ENCODE assay signal across 21 cellular contexts in the genomic region with DNA sequence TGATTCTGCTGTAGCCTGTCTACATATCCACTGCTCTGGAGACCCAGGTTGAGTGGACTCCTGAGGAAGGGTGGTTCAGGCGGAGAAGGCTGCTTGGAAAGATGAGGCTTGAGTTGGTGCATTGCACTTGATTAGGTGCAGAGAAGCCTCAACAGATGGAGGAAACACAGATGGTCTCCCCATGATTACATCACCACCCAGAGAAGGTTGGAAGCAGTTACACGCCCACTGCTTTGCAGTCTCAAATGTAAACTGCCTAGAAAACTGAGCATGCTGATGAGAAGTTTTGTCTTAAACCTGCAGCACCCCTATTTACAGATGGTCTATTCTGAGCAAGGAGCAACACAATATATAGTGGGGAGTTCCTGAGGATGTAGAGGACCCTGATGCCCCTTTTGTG.
DNase-seq lines count a peak whose midpoint lies in the region; ATAC-seq and TF ChIP-seq lines count a peak whose summit lies in the region.
"Had no signal": no experiment of that assay in that cellular context is flagged by ENCODE, and none has a peak within 500 bp of the region (broad histone marks: within the 10 kb centered on the region; RNA-seq: fewer than 3 reads in every experiment).

No MANE protein-coding gene starts in this region.

- no peaks in the 10 kb centered on the region for H3K79me2 ChIP-seq in parathyroid adenoma

- no peak for ATAC-seq in aorta (ENCODE audit: low FRiP score)
- ATAC-seq in GM18519 (IDR thresholded peaks at IDR 0.05; ENCODE audit: low FRiP score, unreplicated experiment) = no peak
- ATAC-seq: activated CD8-positive, alpha-beta T cell treated with anti-CD3 and anti-CD28 coated beads, Interleukin-2, amount 10 ng/mL, durations not matched to agents 7 days and 5 days; pancreas; PC-3; Right ventricle myocardium inferior; SK-N-SH treated with all-trans-retinoic acid at 6 μM for 48 hours had no signal

- no peaks in the 10 kb centered on the region for H3K9me3 ChIP-seq in HEK293 (ENCODE audit: control insufficient read depth, insufficient read depth, low read depth, low read length)
- no peaks in the 10 kb centered on the region for H3K9me3 ChIP-seq in parathyroid adenoma (ENCODE audit: control insufficient read depth, low read length)
- peaks cover 2% of the 10 kb centered on the region for H3K9me3 ChIP-seq in aorta (ENCODE audit: control insufficient read depth, low read length)
- H3K9me3 ChIP-seq: pancreas had no signal

- POLR2A ChIA-PET in HEK293 (lab: Yijun Ruan, JAX) = no interaction called here

- no peaks in the 10 kb centered on the region for H3K4me1 ChIP-seq in HEK293 (ENCODE audit: control insufficient read depth, insufficient read depth, low read length)
- peaks cover 36% of the 10 kb centered on the region for H3K4me1 ChIP-seq in parathyroid adenoma
- H3K4me1 ChIP-seq in aorta (ENCODE audit: control insufficient read depth in 1 of 2, insufficient read depth in 2 of 2, low read length in 2 of 2) = peaks cover 4 to 8% of the 10 kb centered on the region in 2 donors
- H3K4me1 ChIP-seq: pancreas had no signal

- 93 to 95% methylated on average over 2 of the region's 2 CpGs for WGBS in aorta, 2 donors

- intact Hi-C loops in aorta (cut with DNase I) = no loop called here

- TF ChIP-seq CTCF in HEK293 (tag by site-specific recombination; IDR thresholded peaks at IDR 0.05) = no peak
- no peak for TF ChIP-seq CTCF in parathyroid adenoma (IDR thresholded peaks at IDR 0.05)

- no peak overlapping the region for H3K4me3 ChIP-seq in HEK293 (ENCODE audit: low read depth, low read length)
- no peak overlapping the region for H3K4me3 ChIP-seq in parathyroid adenoma (ENCODE audit: low read depth, low read length)
- no peak overlapping the region for H3K4me3 ChIP-seq in aorta (ENCODE audit: low read length in 2 of 2)
- H3K4me3 ChIP-seq: lung, pancreas, right atrium auricular region, spleen had no signal

- no peak overlapping the region for H3K9ac ChIP-seq in parathyroid adenoma

- H3K27ac ChIP-seq in HEK293 (ENCODE audit: extremely low read depth, low read depth, low read length) = no peak overlapping the region
- H3K27ac ChIP-seq in cingulate gyrus (ENCODE audit: low read depth, low read length) = peak overlapping the region; percentile 55
- no peak overlapping the region for H3K27ac ChIP-seq in parathyroid adenoma
- no peak overlapping the region for H3K27ac ChIP-seq in aorta (ENCODE audit: low read depth in 1 of 2, low read length in 2 of 2)
- H3K27ac ChIP-seq: pancreas, right atrium auricular region, spleen had no signal

- H3K27me3 ChIP-seq in parathyroid adenoma (ENCODE audit: control insufficient read depth, insufficient read depth, low read length) = no peaks in the 10 kb centered on the region
- H3K27me3 ChIP-seq in aorta (ENCODE audit: control insufficient read depth in 1 of 2, insufficient read depth in 2 of 2, low read length in 1 of 2) = no peaks in the 10 kb centered on the region
- H3K27me3 ChIP-seq: pancreas, right atrium auricular region, spleen had no signal

- DNase-seq in NCI-H524 (lab: John Stamatoyannopoulos, UW) (peak; percentile 40 to 82), NCI-H2227 treated with DMSO at 0.1 percent for 48 hours (lab: John Stamatoyannopoulos, UW) (no peak), aorta (no peak), NCI-H1417 treated with DMSO at 0.1 percent for 48 hours (lab: John Stamatoyannopoulos, UW) (no peak)
- DNase-seq: activated CD8-positive, alpha-beta T cell treated with anti-CD3 and anti-CD28 coated beads, Interleukin-2, amount 10 ng/mL, durations not matched to agents 7 days and 5 days; NCI-H1092; NCI-H1930; NCI-H226; NK-92 treated with Interleukin-12 subunit alpha and Interleukin-12 subunit beta, amount 100 ng/mL, for 24 hours; pancreas; PC-3; spleen; T-helper 2 cell had no signal

- no peak overlapping the region for H3K4me2 ChIP-seq in parathyroid adenoma (ENCODE audit: low read length)

- peak overlapping the region; percentile 16 for H2AFZ ChIP-seq in parathyroid adenoma

- CTCF ChIA-PET in HEK293 (lab: Yijun Ruan, JAX) = interaction anchor here (0.8 kb wide), 1 partner anchor 224 kb away, joined by 3 read pairs; no protein-coding TSS in a partner anchor

- H3K36me3 ChIP-seq in HEK293 (ENCODE audit: control insufficient read depth in 2 of 2, insufficient read depth in 1 of 2, low read length in 2 of 2) = no peaks in the 10 kb centered on the region
- no peaks in the 10 kb centered on the region for H3K36me3 ChIP-seq in parathyroid adenoma (ENCODE audit: control insufficient read depth, insufficient read depth, low read length)
- no peaks in the 10 kb centered on the region for H3K36me3 ChIP-seq in aorta (ENCODE audit: control insufficient read depth in 1 of 2, insufficient read depth in 2 of 2, low read length in 1 of 2)
- H3K36me3 ChIP-seq: pancreas, right atrium auricular region, spleen had no signal

TF ChIP-seq in HEK293, 187 proteins besides CTCF, POLR2A, EP300 and RAD21:
- TF ChIP-seq ZNF302 (tag by site-specific recombination; IDR thresholded peaks at IDR 0.05; ENCODE audit: low read depth) (no peak), ZFHX2 (tag by site-specific recombination; conservative IDR thresholded peaks at IDR 0.05) (peak; percentile 61), ZNF571 (tag by site-specific recombination; IDR thresholded peaks at IDR 0.05) (no peak)

Comparison
In these comparisons a context has a peak if more than half of its experiments do, and no peak if none do; other contexts are left out.
1. DNase-seq: peak in NCI-H524 (2 of 2); none in NCI-H2227 treated with DMSO at 0.1 percent for 48 hours (single experiment), aorta (0 of 2) and NCI-H1417 treated with DMSO at 0.1 percent for 48 hours (single experiment).